Comparison of ENCODE assay signal across 13 cellular contexts in genomic region chr19:32744555-32745325, GRCh38. TPM values are rescaled to one million over a fixed set of nuclear protein-coding genes. Genes with fewer than 3 reads are reported as not detected.
A peak's percentile ranks its signal among the peaks of the same experiment; 100 is the strongest.
DNase-seq lines count a peak whose midpoint lies in the region; ATAC-seq and TF ChIP-seq lines count a peak whose summit lies in the region.
"Had no signal": no experiment of that assay in that cellular context is flagged by ENCODE, and none has a peak within 500 bp of the region (broad histone marks: within the 10 kb centered on the region; RNA-seq: fewer than 3 reads in every experiment).

No MANE protein-coding gene starts in this region.

- H3K79me2 ChIP-seq in neural progenitor cell (ENCODE audit: low read depth) (no peaks in the 10 kb centered on the region), Karpas-422 (ENCODE audit: low read length) (no peaks in the 10 kb centered on the region)

- DNase-seq in activated CD8-positive, alpha-beta T cell treated with anti-CD3 and anti-CD28 coated beads for 36 hours: peak; percentile 12
- no peak for DNase-seq in activated CD8-positive, alpha-beta T cell treated with anti-CD3 and anti-CD28 coated beads, Interleukin-2, amount 10 ng/mL, durations not matched to agents 7 days and 5 days
- DNase-seq in neural progenitor cell (ENCODE audit: low spot score) (no peak), type B pancreatic cell (ENCODE audit: extremely low spot score, unreplicated experiment) (peak; percentile 63), NCI-H2107 treated with DMSO at 0.1 percent for 48 hours (lab: John Stamatoyannopoulos, UW; ENCODE audit: unreplicated experiment) (no peak), Karpas-422 (no peak), NOMO-1 treated with dmso at 0.1 percent for 144 hours (lab: John Stamatoyannopoulos, UW; ENCODE audit: unreplicated experiment) (no peak)
- DNase-seq: Calu3, DMS 273 treated with DMSO at 0.1 percent for 48 hours, HCEC 1CT had no signal

- no peaks in the 10 kb centered on the region for H3K36me3 Mint-ChIP-seq in activated CD8-positive, alpha-beta T cell treated with anti-CD3 and anti-CD28 coated beads for 36 hours (ENCODE audit: low read depth)
- no peaks in the 10 kb centered on the region for H3K36me3 Mint-ChIP-seq in activated CD8-positive, alpha-beta T cell treated with anti-CD3 and anti-CD28 coated beads, Interleukin-2, amount 10 ng/mL, durations not matched to agents 7 days and 5 days (ENCODE audit: low read depth)
- H3K36me3 Mint-ChIP-seq in neural progenitor cell (no peaks in the 10 kb centered on the region), type B pancreatic cell (no peaks in the 10 kb centered on the region)
- H3K36me3 Mint-ChIP-seq: CD14-positive monocyte had no signal

- no peak overlapping the region for H3K4me3 ChIP-seq in neural progenitor cell
- H3K4me3 ChIP-seq in Karpas-422 (ENCODE audit: low read length): no peak overlapping the region

- H3K4me3 Mint-ChIP-seq in activated CD8-positive, alpha-beta T cell treated with anti-CD3 and anti-CD28 coated beads for 36 hours: no peak overlapping the region
- no peak overlapping the region for H3K4me3 Mint-ChIP-seq in activated CD8-positive, alpha-beta T cell treated with anti-CD3 and anti-CD28 coated beads, Interleukin-2, amount 10 ng/mL, durations not matched to agents 7 days and 5 days
- no peak overlapping the region for H3K4me3 Mint-ChIP-seq in neural progenitor cell
- no peak overlapping the region for H3K4me3 Mint-ChIP-seq in type B pancreatic cell
- H3K4me3 Mint-ChIP-seq: CD14-positive monocyte had no signal

- no peak for TF ChIP-seq CTCF in activated CD8-positive, alpha-beta T cell treated with anti-CD3 and anti-CD28 coated beads for 36 hours (IDR thresholded peaks at IDR 0.05)
- no peak for TF ChIP-seq CTCF in neural progenitor cell (IDR thresholded peaks at IDR 0.05)
- no peak for TF ChIP-seq CTCF in type B pancreatic cell (conservative IDR thresholded peaks at IDR 0.05)

- H3K4me2 ChIP-seq in neural progenitor cell (no peak overlapping the region), Karpas-422 (ENCODE audit: low read depth, low read length, poor library complexity, severe bottlenecking) (no peak overlapping the region)

- POLR2A ChIA-PET in activated CD8-positive, alpha-beta T cell treated with anti-CD3 and anti-CD28 coated beads for 36 hours (lab: Charles Lee): no interaction called here
- POLR2A ChIA-PET in activated CD8-positive, alpha-beta T cell treated with anti-CD3 and anti-CD28 coated beads, Interleukin-2, amount 10 ng/mL, durations not matched to agents 7 days and 5 days (lab: Charles Lee): no interaction called here

- no peaks in the 10 kb centered on the region for H3K9me3 ChIP-seq in neural progenitor cell (ENCODE audit: low read depth)
- no peaks in the 10 kb centered on the region for H3K9me3 ChIP-seq in Karpas-422 (ENCODE audit: low read length)

- H3K27ac ChIP-seq in angular gyrus (ENCODE audit: low read depth, low read length): peak overlapping the region; percentile 16
- H3K27ac ChIP-seq in neural progenitor cell: no peak overlapping the region
- no peak overlapping the region for H3K27ac ChIP-seq in Karpas-422 (ENCODE audit: low read length)
- H3K27ac ChIP-seq: 22Rv1 had no signal

- no peaks in the 10 kb centered on the region for H3F3A ChIP-seq in neural progenitor cell (ENCODE audit: low read depth)

- H3K36me3 ChIP-seq in neural progenitor cell (no peaks in the 10 kb centered on the region), Karpas-422 (ENCODE audit: insufficient read depth, low read length) (no peaks in the 10 kb centered on the region)

- no peaks in the 10 kb centered on the region for H3K9me3 Mint-ChIP-seq in activated CD8-positive, alpha-beta T cell treated with anti-CD3 and anti-CD28 coated beads for 36 hours
- no peaks in the 10 kb centered on the region for H3K9me3 Mint-ChIP-seq in activated CD8-positive, alpha-beta T cell treated with anti-CD3 and anti-CD28 coated beads, Interleukin-2, amount 10 ng/mL, durations not matched to agents 7 days and 5 days (ENCODE audit: insufficient read depth)
- no peaks in the 10 kb centered on the region for H3K9me3 Mint-ChIP-seq in neural progenitor cell
- no peaks in the 10 kb centered on the region for H3K9me3 Mint-ChIP-seq in type B pancreatic cell
- H3K9me3 Mint-ChIP-seq: CD14-positive monocyte had no signal

- no peak overlapping the region for H3K27ac Mint-ChIP-seq in activated CD8-positive, alpha-beta T cell treated with anti-CD3 and anti-CD28 coated beads for 36 hours
- no peak overlapping the region for H3K27ac Mint-ChIP-seq in activated CD8-positive, alpha-beta T cell treated with anti-CD3 and anti-CD28 coated beads, Interleukin-2, amount 10 ng/mL, durations not matched to agents 7 days and 5 days
- peak overlapping the region; percentile 66 for H3K27ac Mint-ChIP-seq in neural progenitor cell
- no peak overlapping the region for H3K27ac Mint-ChIP-seq in type B pancreatic cell
- H3K27ac Mint-ChIP-seq: CD14-positive monocyte had no signal

- no peak for ATAC-seq in activated CD8-positive, alpha-beta T cell treated with anti-CD3 and anti-CD28 coated beads for 36 hours
- ATAC-seq in activated CD8-positive, alpha-beta T cell treated with anti-CD3 and anti-CD28 coated beads, Interleukin-2, amount 10 ng/mL, durations not matched to agents 7 days and 5 days: no peak

- peaks cover 14% of the 10 kb centered on the region for H3K4me1 Mint-ChIP-seq in activated CD8-positive, alpha-beta T cell treated with anti-CD3 and anti-CD28 coated beads for 36 hours (ENCODE audit: low read depth)
- H3K4me1 Mint-ChIP-seq in activated CD8-positive, alpha-beta T cell treated with anti-CD3 and anti-CD28 coated beads, Interleukin-2, amount 10 ng/mL, durations not matched to agents 7 days and 5 days (ENCODE audit: low read depth): no peaks in the 10 kb centered on the region
- H3K4me1 Mint-ChIP-seq in neural progenitor cell (peaks cover 18% of the 10 kb centered on the region), type B pancreatic cell (ENCODE audit: unreplicated experiment) (no peaks in the 10 kb centered on the region)
- H3K4me1 Mint-ChIP-seq: CD14-positive monocyte had no signal

- H4K20me1 ChIP-seq in neural progenitor cell (ENCODE audit: low read depth) (no peaks in the 10 kb centered on the region), Karpas-422 (ENCODE audit: insufficient read depth, low read depth, low read length) (no peaks in the 10 kb centered on the region)

- H3K4me1 ChIP-seq in neural progenitor cell (peaks cover 9% of the 10 kb centered on the region), Karpas-422 (ENCODE audit: low read length) (peaks cover 8% of the 10 kb centered on the region; the same call in 1 of the 2 replicates)

- intact Hi-C loops in activated CD8-positive, alpha-beta T cell treated with anti-CD3 and anti-CD28 coated beads for 36 hours (cut with micrococcal nuclease): no loop called here

- H3K27me3 Mint-ChIP-seq in activated CD8-positive, alpha-beta T cell treated with anti-CD3 and anti-CD28 coated beads for 36 hours: peaks cover 6% of the 10 kb centered on the region
- H3K27me3 Mint-ChIP-seq in activated CD8-positive, alpha-beta T cell treated with anti-CD3 and anti-CD28 coated beads, Interleukin-2, amount 10 ng/mL, durations not matched to agents 7 days and 5 days (ENCODE audit: low read depth): peaks cover 6% of the 10 kb centered on the region
- H3K27me3 Mint-ChIP-seq in neural progenitor cell (ENCODE audit: insufficient read depth, low read depth) (peaks cover 8% of the 10 kb centered on the region), type B pancreatic cell (peaks cover 10% of the 10 kb centered on the region)

- peaks cover 4% of the 10 kb centered on the region for H3K27me3 ChIP-seq in neural progenitor cell
- no peaks in the 10 kb centered on the region for H3K27me3 ChIP-seq in Karpas-422 (ENCODE audit: low read length)

- CTCF ChIA-PET in activated CD8-positive, alpha-beta T cell treated with anti-CD3 and anti-CD28 coated beads for 36 hours (lab: Charles Lee): no interaction called here
- CTCF ChIA-PET in activated CD8-positive, alpha-beta T cell treated with anti-CD3 and anti-CD28 coated beads, Interleukin-2, amount 10 ng/mL, durations not matched to agents 7 days and 5 days (lab: Charles Lee): no interaction called here

- H3K9ac ChIP-seq in neural progenitor cell (no peak overlapping the region), Karpas-422 (ENCODE audit: low read length) (no peak overlapping the region)

- H2AFZ ChIP-seq in neural progenitor cell (replicated peaks) (no peak overlapping the region), Karpas-422 (ENCODE audit: low read length) (no peak overlapping the region)

- no peaks in the 10 kb centered on the region for H3K9me2 ChIP-seq in Karpas-422 (replicated peaks; ENCODE audit: insufficient read depth, low read length)

RNA-seq across cellular contexts. Expression of gene TDRD12, which starts 25.2 kb away (rescaled TPM):
- total RNA-seq in activated CD8-positive, alpha-beta T cell treated with anti-CD3 and anti-CD28 coated beads for 36 hours: under 1 TPM in 1 of 2 experiments, not detected in 1; 0.13 TPM
- under 1 TPM; 0.10 to 0.21 TPM for total RNA-seq in activated CD8-positive, alpha-beta T cell treated with anti-CD3 and anti-CD28 coated beads, Interleukin-2, amount 10 ng/mL, durations not matched to agents 7 days and 5 days
- total RNA-seq in neural progenitor cell (ENCODE audit: low replicate concordance) (0.07 and 0.56 TPM in 2 replicates), type B pancreatic cell (ENCODE audit: low replicate concordance) (0.24 TPM in 2 replicates)
- not detected in 2 replicates for total RNA-seq in Karpas-422 (2014; rRNA removed; shearing (Covaris generic); ENCODE audit: low replicate concordance)

RNA-seq across cellular contexts. Expression of gene NUDT19, which starts 53.1 kb away (rescaled TPM):
- 10 to 100 TPM; 16.1 to 17.5 TPM for total RNA-seq in activated CD8-positive, alpha-beta T cell treated with anti-CD3 and anti-CD28 coated beads for 36 hours
- total RNA-seq in activated CD8-positive, alpha-beta T cell treated with anti-CD3 and anti-CD28 coated beads, Interleukin-2, amount 10 ng/mL, durations not matched to agents 7 days and 5 days: 10 to 100 TPM; 12.9 to 14.3 TPM
- 4.1 and 4.4 TPM in 2 replicates for total RNA-seq in neural progenitor cell (ENCODE audit: low replicate concordance)
- 10.8 and 17.1 TPM in 2 replicates for total RNA-seq in type B pancreatic cell (ENCODE audit: low replicate concordance)
- 17.0 and 19.6 TPM in 2 replicates for total RNA-seq in Karpas-422 (2014; rRNA removed; shearing (Covaris generic); ENCODE audit: low replicate concordance)

Comparison
In these comparisons a context has a peak if more than half of its experiments do, and no peak if none do; other contexts are left out.
1. DNase-seq: peak in activated CD8-positive, alpha-beta T cell treated with anti-CD3 and anti-CD28 coated beads for 36 hours (single experiment) and type B pancreatic cell (single experiment); none in activated CD8-positive, alpha-beta T cell treated with anti-CD3 and anti-CD28 coated beads, Interleukin-2, amount 10 ng/mL, durations not matched to agents 7 days and 5 days (single experiment), neural progenitor cell (single experiment), NCI-H2107 treated with DMSO at 0.1 percent for 48 hours (single experiment), Karpas-422 (single experiment) and NOMO-1 treated with dmso at 0.1 percent for 144 hours (single experiment).